ENCODE assay signal across 17 cellular contexts in the genomic region with DNA sequence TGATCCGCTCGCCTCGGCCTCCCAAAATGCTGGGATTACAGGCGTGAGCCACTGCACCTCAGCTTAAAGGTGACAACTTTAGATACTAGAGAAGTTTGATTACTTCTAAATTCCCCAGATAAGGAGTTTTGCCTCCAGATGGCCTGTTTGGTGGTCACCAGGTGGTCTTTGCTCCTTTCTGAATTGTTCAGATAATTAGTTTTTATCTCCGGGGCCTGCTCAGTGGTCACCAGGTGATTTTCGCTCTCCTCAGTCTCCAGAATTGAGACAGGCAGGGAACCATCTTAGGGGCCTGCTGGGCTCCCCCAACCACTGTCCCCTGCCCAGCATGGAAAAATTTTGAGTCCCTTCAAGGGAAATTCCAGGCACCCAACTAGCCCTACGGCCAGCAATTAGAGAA.
DNase-seq lines count a peak whose midpoint lies in the region; ATAC-seq and TF ChIP-seq lines count a peak whose summit lies in the region.
"Had no signal": no experiment of that assay in that cellular context is flagged by ENCODE, and none has a peak within 500 bp of the region (broad histone marks: within the 10 kb centered on the region; RNA-seq: fewer than 3 reads in every experiment).

No MANE protein-coding gene starts in this region.

- 78 to 80% (median 78%) methylated on average over 7 of the region's 7 CpGs for WGBS in ovary, 3 donors

- H3K36me3 Mint-ChIP-seq in activated naive CD8-positive, alpha-beta T cell = no peaks in the 10 kb centered on the region
- H3K36me3 Mint-ChIP-seq in activated naive CD8-positive, alpha-beta T cell treated with anti-CD3 and anti-CD28 coated beads, Interleukin-2, amount 50 U/mL, for 24 hours (ENCODE audit: low read depth) = no peaks in the 10 kb centered on the region
- H3K36me3 Mint-ChIP-seq in effector memory CD8-positive, alpha-beta T cell (ENCODE audit: insufficient read depth) = no peaks in the 10 kb centered on the region
- H3K36me3 Mint-ChIP-seq in stimulated activated effector memory CD8-positive, alpha-beta T cell treated with anti-CD3 and anti-CD28 coated beads, Interleukin-12 subunit alpha, Interleukin-12 subunit beta, amount 100 ng/mL, for 72 hours = no peaks in the 10 kb centered on the region
- H3K36me3 Mint-ChIP-seq: CD4-positive, alpha-beta memory T cell had no signal

- no peak for ATAC-seq in activated naive CD8-positive, alpha-beta T cell treated with anti-CD3 and anti-CD28 coated beads, Interleukin-2, amount 50 U/mL, for 24 hours
- no peak for ATAC-seq in effector memory CD8-positive, alpha-beta T cell (replicated peaks)
- no peak for ATAC-seq in stimulated activated effector memory CD8-positive, alpha-beta T cell treated with anti-CD3 and anti-CD28 coated beads, Interleukin-12 subunit alpha, Interleukin-12 subunit beta, amount 100 ng/mL, for 72 hours
- no peak for ATAC-seq in HG03354 (IDR thresholded peaks at IDR 0.05; ENCODE audit: poor library complexity, severe bottlenecking, unreplicated experiment)

- H3F3A ChIP-seq in Loucy (ENCODE audit: low read depth) = no peaks in the 10 kb centered on the region

- H3K27me3 ChIP-seq in Loucy (ENCODE audit: insufficient read depth, low read length, poor library complexity, severe bottlenecking) (no peaks in the 10 kb centered on the region), ovary (no peaks in the 10 kb centered on the region)
- H3K27me3 ChIP-seq: body of pancreas, esophagus muscularis mucosa, Peyer's patch, suprapubic skin, upper lobe of left lung had no signal

- DNase-seq in activated naive CD8-positive, alpha-beta T cell treated with anti-CD3 and anti-CD28 coated beads, Interleukin-2, amount 50 U/mL, for 24 hours = no peak
- no peak for DNase-seq in effector memory CD8-positive, alpha-beta T cell
- no peak for DNase-seq in stimulated activated effector memory CD8-positive, alpha-beta T cell treated with anti-CD3 and anti-CD28 coated beads, Interleukin-12 subunit alpha, Interleukin-12 subunit beta, amount 100 ng/mL, for 72 hours (ENCODE audit: low spot score in 2 of 2)
- DNase-seq in AG20443 (ENCODE audit: low spot score) (no peak), ovary (no peak)
- DNase-seq: NCI-H446 had no signal

- no peaks in the 10 kb centered on the region for H3K27me3 Mint-ChIP-seq in activated naive CD8-positive, alpha-beta T cell
- no peaks in the 10 kb centered on the region for H3K27me3 Mint-ChIP-seq in activated naive CD8-positive, alpha-beta T cell treated with anti-CD3 and anti-CD28 coated beads, Interleukin-2, amount 50 U/mL, for 24 hours
- no peaks in the 10 kb centered on the region for H3K27me3 Mint-ChIP-seq in effector memory CD8-positive, alpha-beta T cell
- H3K27me3 Mint-ChIP-seq: CD4-positive, alpha-beta memory T cell had no signal

- H4K20me1 ChIP-seq in Loucy (ENCODE audit: insufficient read depth, low read length, poor library complexity, severe bottlenecking) = no peaks in the 10 kb centered on the region

- no peak overlapping the region for H3K27ac Mint-ChIP-seq in activated naive CD8-positive, alpha-beta T cell
- no peak overlapping the region for H3K27ac Mint-ChIP-seq in activated naive CD8-positive, alpha-beta T cell treated with anti-CD3 and anti-CD28 coated beads, Interleukin-2, amount 50 U/mL, for 24 hours
- no peak overlapping the region for H3K27ac Mint-ChIP-seq in effector memory CD8-positive, alpha-beta T cell
- no peak overlapping the region for H3K27ac Mint-ChIP-seq in stimulated activated effector memory CD8-positive, alpha-beta T cell treated with anti-CD3 and anti-CD28 coated beads, Interleukin-12 subunit alpha, Interleukin-12 subunit beta, amount 100 ng/mL, for 72 hours
- H3K27ac Mint-ChIP-seq: HFFc6 had no signal

- TF ChIP-seq CTCF in Loucy (conservative IDR thresholded peaks at IDR 0.05; ENCODE audit: low read length) (no peak), ovary (IDR thresholded peaks at IDR 0.05) (no peak)

- H3K4me1 ChIP-seq in Loucy (ENCODE audit: insufficient read depth, low read length, poor library complexity, severe bottlenecking) = peaks cover 39% of the 10 kb centered on the region
- no peaks in the 10 kb centered on the region for H3K4me1 ChIP-seq in ovary (ENCODE audit: insufficient read depth)
- H3K4me1 ChIP-seq: Peyer's patch had no signal

- no peak for TF ChIP-seq POLR2A in ovary (IDR thresholded peaks at IDR 0.05)

- peak overlapping the region; percentile 81 for H3K4me2 ChIP-seq in Loucy (ENCODE audit: low read depth, low read length, poor library complexity, severe bottlenecking)

- H3K36me3 ChIP-seq in Loucy (ENCODE audit: insufficient read depth, low read length) (no peaks in the 10 kb centered on the region), ovary (no peaks in the 10 kb centered on the region)
- H3K36me3 ChIP-seq: esophagus muscularis mucosa, Peyer's patch, suprapubic skin, upper lobe of left lung had no signal

- no peaks in the 10 kb centered on the region for H3K9me3 Mint-ChIP-seq in activated naive CD8-positive, alpha-beta T cell (ENCODE audit: low read depth)
- H3K9me3 Mint-ChIP-seq in activated naive CD8-positive, alpha-beta T cell treated with anti-CD3 and anti-CD28 coated beads, Interleukin-2, amount 50 U/mL, for 24 hours = no peaks in the 10 kb centered on the region
- no peaks in the 10 kb centered on the region for H3K9me3 Mint-ChIP-seq in effector memory CD8-positive, alpha-beta T cell
- no peaks in the 10 kb centered on the region for H3K9me3 Mint-ChIP-seq in stimulated activated effector memory CD8-positive, alpha-beta T cell treated with anti-CD3 and anti-CD28 coated beads, Interleukin-12 subunit alpha, Interleukin-12 subunit beta, amount 100 ng/mL, for 72 hours
- H3K9me3 Mint-ChIP-seq: CD4-positive, alpha-beta memory T cell; central memory CD8-positive, alpha-beta T cell; HFFc6 had no signal

- no peak for TF ChIP-seq EP300 in ovary (IDR thresholded peaks at IDR 0.05)

- peak overlapping the region; percentile 82 for H3K9ac ChIP-seq in Loucy (ENCODE audit: low read depth, low read length, poor library complexity, severe bottlenecking)

- H2AFZ ChIP-seq in Loucy (ENCODE audit: low read length) = no peak overlapping the region

- peak overlapping the region; percentile 55 for H3K4me3 Mint-ChIP-seq in activated naive CD8-positive, alpha-beta T cell
- H3K4me3 Mint-ChIP-seq in activated naive CD8-positive, alpha-beta T cell treated with anti-CD3 and anti-CD28 coated beads, Interleukin-2, amount 50 U/mL, for 24 hours = no peak overlapping the region
- H3K4me3 Mint-ChIP-seq in effector memory CD8-positive, alpha-beta T cell = peak overlapping the region; percentile 33 to 35
- peak overlapping the region; percentile 81 for H3K4me3 Mint-ChIP-seq in stimulated activated effector memory CD8-positive, alpha-beta T cell treated with anti-CD3 and anti-CD28 coated beads, Interleukin-12 subunit alpha, Interleukin-12 subunit beta, amount 100 ng/mL, for 72 hours

- H3K27ac ChIP-seq in ovary = no peak overlapping the region
- H3K27ac ChIP-seq: esophagus muscularis mucosa, suprapubic skin had no signal

- no peaks in the 10 kb centered on the region for H3K79me2 ChIP-seq in Loucy (ENCODE audit: insufficient read depth, low read length)

- peaks cover 21% of the 10 kb centered on the region for H3K4me1 Mint-ChIP-seq in activated naive CD8-positive, alpha-beta T cell (ENCODE audit: low read depth)
- H3K4me1 Mint-ChIP-seq in activated naive CD8-positive, alpha-beta T cell treated with anti-CD3 and anti-CD28 coated beads, Interleukin-2, amount 50 U/mL, for 24 hours = peaks cover 15% of the 10 kb centered on the region
- peaks cover 11 to 13% of the 10 kb centered on the region in 2 donors for H3K4me1 Mint-ChIP-seq in effector memory CD8-positive, alpha-beta T cell (ENCODE audit: low read depth in 2 of 2)
- peaks cover 12% of the 10 kb centered on the region for H3K4me1 Mint-ChIP-seq in stimulated activated effector memory CD8-positive, alpha-beta T cell treated with anti-CD3 and anti-CD28 coated beads, Interleukin-12 subunit alpha, Interleukin-12 subunit beta, amount 100 ng/mL, for 72 hours

- H3K4me3 ChIP-seq in Loucy (ENCODE audit: low read length, poor library complexity, severe bottlenecking) (no peak overlapping the region), ovary (no peak overlapping the region)
- H3K4me3 ChIP-seq: body of pancreas had no signal

- intact Hi-C loops in ovary (cut with DNase I) = loop anchor here in 2 of 4 donors (2.0 kb wide), 2 partner anchors 336 to 348 kb away; no protein-coding TSS in a partner anchor

- no peaks in the 10 kb centered on the region for H3K9me2 ChIP-seq in Loucy (replicated peaks; ENCODE audit: low read depth, low read length)

- H3K9me3 ChIP-seq in Loucy (ENCODE audit: insufficient read depth, low read depth, low read length) (no peaks in the 10 kb centered on the region), ovary (no peaks in the 10 kb centered on the region)
- H3K9me3 ChIP-seq: body of pancreas, esophagus muscularis mucosa, Peyer's patch, suprapubic skin, upper lobe of left lung had no signal
